ENCODE assay signal across 1 cellular context in the genomic region with DNA sequence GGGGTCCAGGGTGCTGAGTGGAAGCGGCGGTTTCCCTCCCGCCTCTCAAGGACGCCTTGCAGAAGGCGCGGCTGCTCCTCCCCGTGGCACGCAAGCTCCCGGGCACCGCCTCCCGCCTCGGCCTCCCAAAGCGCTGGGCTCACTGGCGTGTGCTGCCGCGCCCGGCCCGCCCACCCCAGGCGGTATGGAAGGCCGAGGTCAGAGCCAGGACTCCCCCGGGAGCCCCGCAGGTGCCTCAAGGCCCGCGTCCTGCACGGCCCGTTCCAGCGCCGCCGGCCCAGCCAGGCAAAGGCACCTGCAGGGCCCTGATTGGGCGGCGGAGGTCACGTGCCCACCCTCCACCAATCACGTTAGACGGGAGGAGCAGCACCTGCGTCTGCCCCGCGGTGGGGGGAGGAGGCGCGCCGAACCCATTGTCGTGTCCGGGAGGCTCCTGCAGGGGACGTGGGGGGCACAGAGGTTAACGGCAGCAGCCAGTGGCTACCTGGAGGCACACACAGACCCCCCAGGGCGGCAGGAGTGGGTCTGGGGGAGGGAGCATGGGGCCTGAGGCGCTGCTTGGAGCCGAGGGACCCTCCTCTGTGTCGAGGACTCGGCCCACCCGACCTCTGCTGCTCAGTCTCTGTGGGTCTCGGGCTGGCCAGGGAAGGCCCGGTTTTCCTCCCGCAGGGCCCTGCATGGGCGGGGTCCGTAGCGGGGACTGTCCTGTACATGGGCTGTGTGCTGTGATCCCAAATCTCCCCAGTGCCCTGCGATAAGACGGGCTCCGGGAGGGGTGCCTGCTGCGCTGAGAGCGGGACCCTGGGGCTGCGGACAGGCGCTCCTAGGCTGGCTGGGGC.
TF ChIP-seq lines count a peak whose summit lies in the region.

No MANE protein-coding gene starts in this region.

TF ChIP-seq in GM12878, 131 proteins besides CTCF, POLR2A, EP300 and RAD21 (continued from another document and continues in another):
- TF ChIP-seq, protein P1, sequence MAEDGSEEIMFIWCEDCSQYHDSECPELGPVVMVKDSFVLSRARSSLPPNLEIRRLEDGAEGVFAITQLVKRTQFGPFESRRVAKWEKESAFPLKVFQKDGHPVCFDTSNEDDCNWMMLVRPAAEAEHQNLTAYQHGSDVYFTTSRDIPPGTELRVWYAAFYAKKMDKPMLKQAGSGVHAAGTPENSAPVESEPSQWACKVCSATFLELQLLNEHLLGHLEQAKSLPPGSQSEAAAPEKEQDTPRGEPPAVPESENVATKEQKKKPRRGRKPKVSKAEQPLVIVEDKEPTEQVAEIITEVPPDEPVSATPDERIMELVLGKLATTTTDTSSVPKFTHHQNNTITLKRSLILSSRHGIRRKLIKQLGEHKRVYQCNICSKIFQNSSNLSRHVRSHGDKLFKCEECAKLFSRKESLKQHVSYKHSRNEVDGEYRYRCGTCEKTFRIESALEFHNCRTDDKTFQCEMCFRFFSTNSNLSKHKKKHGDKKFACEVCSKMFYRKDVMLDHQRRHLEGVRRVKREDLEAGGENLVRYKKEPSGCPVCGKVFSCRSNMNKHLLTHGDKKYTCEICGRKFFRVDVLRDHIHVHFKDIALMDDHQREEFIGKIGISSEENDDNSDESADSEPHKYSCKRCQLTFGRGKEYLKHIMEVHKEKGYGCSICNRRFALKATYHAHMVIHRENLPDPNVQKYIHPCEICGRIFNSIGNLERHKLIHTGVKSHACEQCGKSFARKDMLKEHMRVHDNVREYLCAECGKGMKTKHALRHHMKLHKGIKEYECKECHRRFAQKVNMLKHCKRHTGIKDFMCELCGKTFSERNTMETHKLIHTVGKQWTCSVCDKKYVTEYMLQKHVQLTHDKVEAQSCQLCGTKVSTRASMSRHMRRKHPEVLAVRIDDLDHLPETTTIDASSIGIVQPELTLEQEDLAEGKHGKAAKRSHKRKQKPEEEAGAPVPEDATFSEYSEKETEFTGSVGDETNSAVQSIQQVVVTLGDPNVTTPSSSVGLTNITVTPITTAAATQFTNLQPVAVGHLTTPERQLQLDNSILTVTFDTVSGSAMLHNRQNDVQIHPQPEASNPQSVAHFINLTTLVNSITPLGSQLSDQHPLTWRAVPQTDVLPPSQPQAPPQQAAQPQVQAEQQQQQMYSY (CRISPR knock-in tag; IDR thresholded peaks at IDR 0.05), result no peak
- TF ChIP-seq BHLHE40 (IDR thresholded peaks at IDR 0.05; ENCODE audit: borderline replicate concordance in 1 of 2, low read depth in 2 of 2, low read length in 1 of 2) (peak; percentile 74 to 98), EGR1 (IDR thresholded peaks at IDR 0.05; ENCODE audit: borderline replicate concordance in 1 of 2, low read depth in 2 of 2, low read length in 2 of 2) (0 out of 3 replicates have a peak, but pooled peaks of 1 of the 2 experiments have one; percentile 6), EED (IDR thresholded peaks at IDR 0.05; ENCODE audit: low read depth) (no peak), BACH1 (IDR thresholded peaks at IDR 0.05; ENCODE audit: borderline replicate concordance) (0 out of 2 replicates have a peak, but pooled peaks have one; percentile 28), SMAD5 (IDR thresholded peaks at IDR 0.05; ENCODE audit: low read depth) (no peak), NR2C1 (IDR thresholded peaks at IDR 0.05) (no peak), EZH2 (IDR thresholded peaks at IDR 0.05; ENCODE audit: borderline replicate concordance, control insufficient read depth, low read depth, low read length) (no peak), GATAD2B (conservative IDR thresholded peaks at IDR 0.05; ENCODE audit: low read depth) (no peak; the same call in 1 of the 2 replicates), SRF (IDR thresholded peaks at IDR 0.05; ENCODE audit: low read depth in 2 of 2, low read length in 2 of 2) (no peak), ZNF24 (IDR thresholded peaks at IDR 0.05) (no peak), CHD4 (IDR thresholded peaks at IDR 0.05) (no peak), YY1 (IDR thresholded peaks at IDR 0.05; ENCODE audit: low read depth, low read length) (no peak), NRF1 (conservative IDR thresholded peaks at IDR 0.05; ENCODE audit: low read depth, low read length) (no peak), CREB1 (IDR thresholded peaks at IDR 0.05; ENCODE audit: low read depth) (no peak), JUNB (IDR thresholded peaks at IDR 0.05) (no peak), FOXM1 (IDR thresholded peaks at IDR 0.05; ENCODE audit: low read depth, low read length) (no peak), CHD1 (IDR thresholded peaks at IDR 0.05; ENCODE audit: low read depth, low read length) (no peak), ETV6 (conservative IDR thresholded peaks at IDR 0.05 in 1 of 2, IDR thresholded peaks at IDR 0.05 in 1 of 2; ENCODE audit: borderline replicate concordance in 1 of 2, low read depth in 1 of 2) (no peak), POLR2AphosphoS5 (IDR thresholded peaks at IDR 0.05; ENCODE audit: low read length) (no peak), MEF2A (IDR thresholded peaks at IDR 0.05; ENCODE audit: insufficient read depth, low read depth, low read length) (no peak), TAF1 (IDR thresholded peaks at IDR 0.05; ENCODE audit: borderline replicate concordance, low read depth, low read length) (peak; percentile 23; the same call in 1 of the 2 replicates), DPF2 (IDR thresholded peaks at IDR 0.05) (0 out of 2 replicates have a peak, but pooled peaks have one; percentile 53), SP1 (IDR thresholded peaks at IDR 0.05; ENCODE audit: low read depth, low read length) (peak; percentile 91), CREM (IDR thresholded peaks at IDR 0.05; ENCODE audit: low read depth) (no peak), LARP7 (IDR thresholded peaks at IDR 0.05) (peak; percentile 37), NFYA (IDR thresholded peaks at IDR 0.05; ENCODE audit: borderline replicate concordance, low read depth, low read length) (no peak), CBX3 (IDR thresholded peaks at IDR 0.05; ENCODE audit: borderline replicate concordance, low read depth) (no peak), POLR2AphosphoS2 (IDR thresholded peaks at IDR 0.05; ENCODE audit: low read depth, low read length) (0 out of 2 replicates have a peak, but pooled peaks have one; percentile 55)
- TF ChIP-seq, protein P2, sequence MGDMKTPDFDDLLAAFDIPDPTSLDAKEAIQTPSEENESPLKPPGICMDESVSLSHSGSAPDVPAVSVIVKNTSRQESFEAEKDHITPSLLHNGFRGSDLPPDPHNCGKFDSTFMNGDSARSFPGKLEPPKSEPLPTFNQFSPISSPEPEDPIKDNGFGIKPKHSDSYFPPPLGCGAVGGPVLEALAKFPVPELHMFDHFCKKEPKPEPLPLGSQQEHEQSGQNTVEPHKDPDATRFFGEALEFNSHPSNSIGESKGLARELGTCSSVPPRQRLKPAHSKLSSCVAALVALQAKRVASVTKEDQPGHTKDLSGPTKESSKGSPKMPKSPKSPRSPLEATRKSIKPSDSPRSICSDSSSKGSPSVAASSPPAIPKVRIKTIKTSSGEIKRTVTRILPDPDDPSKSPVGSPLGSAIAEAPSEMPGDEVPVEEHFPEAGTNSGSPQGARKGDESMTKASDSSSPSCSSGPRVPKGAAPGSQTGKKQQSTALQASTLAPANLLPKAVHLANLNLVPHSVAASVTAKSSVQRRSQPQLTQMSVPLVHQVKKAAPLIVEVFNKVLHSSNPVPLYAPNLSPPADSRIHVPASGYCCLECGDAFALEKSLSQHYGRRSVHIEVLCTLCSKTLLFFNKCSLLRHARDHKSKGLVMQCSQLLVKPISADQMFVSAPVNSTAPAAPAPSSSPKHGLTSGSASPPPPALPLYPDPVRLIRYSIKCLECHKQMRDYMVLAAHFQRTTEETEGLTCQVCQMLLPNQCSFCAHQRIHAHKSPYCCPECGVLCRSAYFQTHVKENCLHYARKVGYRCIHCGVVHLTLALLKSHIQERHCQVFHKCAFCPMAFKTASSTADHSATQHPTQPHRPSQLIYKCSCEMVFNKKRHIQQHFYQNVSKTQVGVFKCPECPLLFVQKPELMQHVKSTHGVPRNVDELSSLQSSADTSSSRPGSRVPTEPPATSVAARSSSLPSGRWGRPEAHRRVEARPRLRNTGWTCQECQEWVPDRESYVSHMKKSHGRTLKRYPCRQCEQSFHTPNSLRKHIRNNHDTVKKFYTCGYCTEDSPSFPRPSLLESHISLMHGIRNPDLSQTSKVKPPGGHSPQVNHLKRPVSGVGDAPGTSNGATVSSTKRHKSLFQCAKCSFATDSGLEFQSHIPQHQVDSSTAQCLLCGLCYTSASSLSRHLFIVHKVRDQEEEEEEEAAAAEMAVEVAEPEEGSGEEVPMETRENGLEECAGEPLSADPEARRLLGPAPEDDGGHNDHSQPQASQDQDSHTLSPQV (IDR thresholded peaks at IDR 0.05), result no peak
- TF ChIP-seq, protein P3, sequence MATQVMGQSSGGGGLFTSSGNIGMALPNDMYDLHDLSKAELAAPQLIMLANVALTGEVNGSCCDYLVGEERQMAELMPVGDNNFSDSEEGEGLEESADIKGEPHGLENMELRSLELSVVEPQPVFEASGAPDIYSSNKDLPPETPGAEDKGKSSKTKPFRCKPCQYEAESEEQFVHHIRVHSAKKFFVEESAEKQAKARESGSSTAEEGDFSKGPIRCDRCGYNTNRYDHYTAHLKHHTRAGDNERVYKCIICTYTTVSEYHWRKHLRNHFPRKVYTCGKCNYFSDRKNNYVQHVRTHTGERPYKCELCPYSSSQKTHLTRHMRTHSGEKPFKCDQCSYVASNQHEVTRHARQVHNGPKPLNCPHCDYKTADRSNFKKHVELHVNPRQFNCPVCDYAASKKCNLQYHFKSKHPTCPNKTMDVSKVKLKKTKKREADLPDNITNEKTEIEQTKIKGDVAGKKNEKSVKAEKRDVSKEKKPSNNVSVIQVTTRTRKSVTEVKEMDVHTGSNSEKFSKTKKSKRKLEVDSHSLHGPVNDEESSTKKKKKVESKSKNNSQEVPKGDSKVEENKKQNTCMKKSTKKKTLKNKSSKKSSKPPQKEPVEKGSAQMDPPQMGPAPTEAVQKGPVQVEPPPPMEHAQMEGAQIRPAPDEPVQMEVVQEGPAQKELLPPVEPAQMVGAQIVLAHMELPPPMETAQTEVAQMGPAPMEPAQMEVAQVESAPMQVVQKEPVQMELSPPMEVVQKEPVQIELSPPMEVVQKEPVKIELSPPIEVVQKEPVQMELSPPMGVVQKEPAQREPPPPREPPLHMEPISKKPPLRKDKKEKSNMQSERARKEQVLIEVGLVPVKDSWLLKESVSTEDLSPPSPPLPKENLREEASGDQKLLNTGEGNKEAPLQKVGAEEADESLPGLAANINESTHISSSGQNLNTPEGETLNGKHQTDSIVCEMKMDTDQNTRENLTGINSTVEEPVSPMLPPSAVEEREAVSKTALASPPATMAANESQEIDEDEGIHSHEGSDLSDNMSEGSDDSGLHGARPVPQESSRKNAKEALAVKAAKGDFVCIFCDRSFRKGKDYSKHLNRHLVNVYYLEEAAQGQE (IDR thresholded peaks at IDR 0.05; ENCODE audit: low read depth, low read length), result no peak
- TF ChIP-seq, protein P4, sequence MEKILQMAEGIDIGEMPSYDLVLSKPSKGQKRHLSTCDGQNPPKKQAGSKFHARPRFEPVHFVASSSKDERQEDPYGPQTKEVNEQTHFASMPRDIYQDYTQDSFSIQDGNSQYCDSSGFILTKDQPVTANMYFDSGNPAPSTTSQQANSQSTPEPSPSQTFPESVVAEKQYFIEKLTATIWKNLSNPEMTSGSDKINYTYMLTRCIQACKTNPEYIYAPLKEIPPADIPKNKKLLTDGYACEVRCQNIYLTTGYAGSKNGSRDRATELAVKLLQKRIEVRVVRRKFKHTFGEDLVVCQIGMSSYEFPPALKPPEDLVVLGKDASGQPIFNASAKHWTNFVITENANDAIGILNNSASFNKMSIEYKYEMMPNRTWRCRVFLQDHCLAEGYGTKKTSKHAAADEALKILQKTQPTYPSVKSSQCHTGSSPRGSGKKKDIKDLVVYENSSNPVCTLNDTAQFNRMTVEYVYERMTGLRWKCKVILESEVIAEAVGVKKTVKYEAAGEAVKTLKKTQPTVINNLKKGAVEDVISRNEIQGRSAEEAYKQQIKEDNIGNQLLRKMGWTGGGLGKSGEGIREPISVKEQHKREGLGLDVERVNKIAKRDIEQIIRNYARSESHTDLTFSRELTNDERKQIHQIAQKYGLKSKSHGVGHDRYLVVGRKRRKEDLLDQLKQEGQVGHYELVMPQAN (conservative IDR thresholded peaks at IDR 0.05), result peak; percentile 49; the same call in 1 of the 2 replicates
- TF ChIP-seq, protein P5, sequence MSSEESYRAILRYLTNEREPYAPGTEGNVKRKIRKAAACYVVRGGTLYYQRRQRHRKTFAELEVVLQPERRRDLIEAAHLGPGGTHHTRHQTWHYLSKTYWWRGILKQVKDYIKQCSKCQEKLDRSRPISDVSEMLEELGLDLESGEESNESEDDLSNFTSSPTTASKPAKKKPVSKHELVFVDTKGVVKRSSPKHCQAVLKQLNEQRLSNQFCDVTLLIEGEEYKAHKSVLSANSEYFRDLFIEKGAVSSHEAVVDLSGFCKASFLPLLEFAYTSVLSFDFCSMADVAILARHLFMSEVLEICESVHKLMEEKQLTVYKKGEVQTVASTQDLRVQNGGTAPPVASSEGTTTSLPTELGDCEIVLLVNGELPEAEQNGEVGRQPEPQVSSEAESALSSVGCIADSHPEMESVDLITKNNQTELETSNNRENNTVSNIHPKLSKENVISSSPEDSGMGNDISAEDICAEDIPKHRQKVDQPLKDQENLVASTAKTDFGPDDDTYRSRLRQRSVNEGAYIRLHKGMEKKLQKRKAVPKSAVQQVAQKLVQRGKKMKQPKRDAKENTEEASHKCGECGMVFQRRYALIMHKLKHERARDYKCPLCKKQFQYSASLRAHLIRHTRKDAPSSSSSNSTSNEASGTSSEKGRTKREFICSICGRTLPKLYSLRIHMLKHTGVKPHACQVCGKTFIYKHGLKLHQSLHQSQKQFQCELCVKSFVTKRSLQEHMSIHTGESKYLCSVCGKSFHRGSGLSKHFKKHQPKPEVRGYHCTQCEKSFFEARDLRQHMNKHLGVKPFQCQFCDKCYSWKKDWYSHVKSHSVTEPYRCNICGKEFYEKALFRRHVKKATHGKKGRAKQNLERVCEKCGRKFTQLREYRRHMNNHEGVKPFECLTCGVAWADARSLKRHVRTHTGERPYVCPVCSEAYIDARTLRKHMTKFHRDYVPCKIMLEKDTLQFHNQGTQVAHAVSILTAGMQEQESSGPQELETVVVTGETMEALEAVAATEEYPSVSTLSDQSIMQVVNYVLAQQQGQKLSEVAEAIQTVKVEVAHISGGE (CRISPR knock-in tag; IDR thresholded peaks at IDR 0.05), result no peak
- TF ChIP-seq, protein P6, sequence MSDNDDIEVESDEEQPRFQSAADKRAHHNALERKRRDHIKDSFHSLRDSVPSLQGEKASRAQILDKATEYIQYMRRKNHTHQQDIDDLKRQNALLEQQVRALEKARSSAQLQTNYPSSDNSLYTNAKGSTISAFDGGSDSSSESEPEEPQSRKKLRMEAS (IDR thresholded peaks at IDR 0.05; ENCODE audit: low read depth, low read length), result peak; percentile 99
- TF ChIP-seq, protein P7, sequence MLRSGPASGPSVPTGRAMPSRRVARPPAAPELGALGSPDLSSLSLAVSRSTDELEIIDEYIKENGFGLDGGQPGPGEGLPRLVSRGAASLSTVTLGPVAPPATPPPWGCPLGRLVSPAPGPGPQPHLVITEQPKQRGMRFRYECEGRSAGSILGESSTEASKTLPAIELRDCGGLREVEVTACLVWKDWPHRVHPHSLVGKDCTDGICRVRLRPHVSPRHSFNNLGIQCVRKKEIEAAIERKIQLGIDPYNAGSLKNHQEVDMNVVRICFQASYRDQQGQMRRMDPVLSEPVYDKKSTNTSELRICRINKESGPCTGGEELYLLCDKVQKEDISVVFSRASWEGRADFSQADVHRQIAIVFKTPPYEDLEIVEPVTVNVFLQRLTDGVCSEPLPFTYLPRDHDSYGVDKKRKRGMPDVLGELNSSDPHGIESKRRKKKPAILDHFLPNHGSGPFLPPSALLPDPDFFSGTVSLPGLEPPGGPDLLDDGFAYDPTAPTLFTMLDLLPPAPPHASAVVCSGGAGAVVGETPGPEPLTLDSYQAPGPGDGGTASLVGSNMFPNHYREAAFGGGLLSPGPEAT (IDR thresholded peaks at IDR 0.05; ENCODE audit: low read depth), result no peak
